Comparison of ENCODE assay signal across 2 cellular contexts in the genomic region with DNA sequence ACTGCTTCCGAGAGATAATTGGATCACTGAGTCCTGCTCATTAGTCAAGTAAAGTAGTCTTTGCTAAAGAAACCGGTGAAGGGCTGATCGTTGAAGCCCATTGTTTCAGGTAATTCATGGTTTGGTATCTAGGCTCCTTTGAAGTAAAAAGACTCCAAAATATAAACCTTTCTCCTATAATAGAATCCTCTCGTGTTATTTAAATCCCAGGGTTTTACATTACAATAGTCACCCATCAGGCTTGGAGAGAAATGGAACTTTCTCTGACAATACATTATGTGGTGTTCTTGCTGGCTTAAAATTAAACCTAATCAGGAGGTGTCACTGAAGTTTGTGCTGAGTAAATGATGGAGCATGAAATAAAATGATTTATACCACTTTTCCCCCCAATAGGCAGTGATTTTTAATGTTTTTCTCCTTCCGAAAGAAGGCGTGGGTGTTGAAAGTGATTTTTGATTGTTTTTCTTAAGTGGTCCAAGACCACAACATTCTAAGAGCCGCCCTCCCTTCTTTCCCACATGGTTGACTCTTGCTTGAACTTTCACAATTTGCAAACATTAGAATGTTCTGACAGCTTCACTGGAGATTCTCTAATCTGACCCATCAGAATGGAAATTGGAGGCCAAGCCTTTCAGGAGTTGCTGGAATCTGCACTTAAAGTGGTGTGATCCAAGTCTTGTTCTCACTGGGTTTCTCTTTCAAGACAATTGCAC.
TF ChIP-seq lines count a peak whose summit lies in the region.

No MANE protein-coding gene starts in this region.

TF ChIP-seq in HEK293, 187 proteins besides CTCF, POLR2A, EP300 and RAD21 (continued from another document):
- TF ChIP-seq, protein P1, sequence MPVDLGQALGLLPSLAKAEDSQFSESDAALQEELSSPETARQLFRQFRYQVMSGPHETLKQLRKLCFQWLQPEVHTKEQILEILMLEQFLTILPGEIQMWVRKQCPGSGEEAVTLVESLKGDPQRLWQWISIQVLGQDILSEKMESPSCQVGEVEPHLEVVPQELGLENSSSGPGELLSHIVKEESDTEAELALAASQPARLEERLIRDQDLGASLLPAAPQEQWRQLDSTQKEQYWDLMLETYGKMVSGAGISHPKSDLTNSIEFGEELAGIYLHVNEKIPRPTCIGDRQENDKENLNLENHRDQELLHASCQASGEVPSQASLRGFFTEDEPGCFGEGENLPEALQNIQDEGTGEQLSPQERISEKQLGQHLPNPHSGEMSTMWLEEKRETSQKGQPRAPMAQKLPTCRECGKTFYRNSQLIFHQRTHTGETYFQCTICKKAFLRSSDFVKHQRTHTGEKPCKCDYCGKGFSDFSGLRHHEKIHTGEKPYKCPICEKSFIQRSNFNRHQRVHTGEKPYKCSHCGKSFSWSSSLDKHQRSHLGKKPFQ (tag by site-specific recombination; IDR thresholded peaks at IDR 0.05) = 0 out of 2 replicates have a peak, but pooled peaks have one; percentile 25
TF ChIP-seq in HEK293: peak in this region for 1.

TF ChIP-seq in H1, 55 proteins besides CTCF, POLR2A, EP300 and RAD21 (continued from another document):
- TF ChIP-seq, protein P2, sequence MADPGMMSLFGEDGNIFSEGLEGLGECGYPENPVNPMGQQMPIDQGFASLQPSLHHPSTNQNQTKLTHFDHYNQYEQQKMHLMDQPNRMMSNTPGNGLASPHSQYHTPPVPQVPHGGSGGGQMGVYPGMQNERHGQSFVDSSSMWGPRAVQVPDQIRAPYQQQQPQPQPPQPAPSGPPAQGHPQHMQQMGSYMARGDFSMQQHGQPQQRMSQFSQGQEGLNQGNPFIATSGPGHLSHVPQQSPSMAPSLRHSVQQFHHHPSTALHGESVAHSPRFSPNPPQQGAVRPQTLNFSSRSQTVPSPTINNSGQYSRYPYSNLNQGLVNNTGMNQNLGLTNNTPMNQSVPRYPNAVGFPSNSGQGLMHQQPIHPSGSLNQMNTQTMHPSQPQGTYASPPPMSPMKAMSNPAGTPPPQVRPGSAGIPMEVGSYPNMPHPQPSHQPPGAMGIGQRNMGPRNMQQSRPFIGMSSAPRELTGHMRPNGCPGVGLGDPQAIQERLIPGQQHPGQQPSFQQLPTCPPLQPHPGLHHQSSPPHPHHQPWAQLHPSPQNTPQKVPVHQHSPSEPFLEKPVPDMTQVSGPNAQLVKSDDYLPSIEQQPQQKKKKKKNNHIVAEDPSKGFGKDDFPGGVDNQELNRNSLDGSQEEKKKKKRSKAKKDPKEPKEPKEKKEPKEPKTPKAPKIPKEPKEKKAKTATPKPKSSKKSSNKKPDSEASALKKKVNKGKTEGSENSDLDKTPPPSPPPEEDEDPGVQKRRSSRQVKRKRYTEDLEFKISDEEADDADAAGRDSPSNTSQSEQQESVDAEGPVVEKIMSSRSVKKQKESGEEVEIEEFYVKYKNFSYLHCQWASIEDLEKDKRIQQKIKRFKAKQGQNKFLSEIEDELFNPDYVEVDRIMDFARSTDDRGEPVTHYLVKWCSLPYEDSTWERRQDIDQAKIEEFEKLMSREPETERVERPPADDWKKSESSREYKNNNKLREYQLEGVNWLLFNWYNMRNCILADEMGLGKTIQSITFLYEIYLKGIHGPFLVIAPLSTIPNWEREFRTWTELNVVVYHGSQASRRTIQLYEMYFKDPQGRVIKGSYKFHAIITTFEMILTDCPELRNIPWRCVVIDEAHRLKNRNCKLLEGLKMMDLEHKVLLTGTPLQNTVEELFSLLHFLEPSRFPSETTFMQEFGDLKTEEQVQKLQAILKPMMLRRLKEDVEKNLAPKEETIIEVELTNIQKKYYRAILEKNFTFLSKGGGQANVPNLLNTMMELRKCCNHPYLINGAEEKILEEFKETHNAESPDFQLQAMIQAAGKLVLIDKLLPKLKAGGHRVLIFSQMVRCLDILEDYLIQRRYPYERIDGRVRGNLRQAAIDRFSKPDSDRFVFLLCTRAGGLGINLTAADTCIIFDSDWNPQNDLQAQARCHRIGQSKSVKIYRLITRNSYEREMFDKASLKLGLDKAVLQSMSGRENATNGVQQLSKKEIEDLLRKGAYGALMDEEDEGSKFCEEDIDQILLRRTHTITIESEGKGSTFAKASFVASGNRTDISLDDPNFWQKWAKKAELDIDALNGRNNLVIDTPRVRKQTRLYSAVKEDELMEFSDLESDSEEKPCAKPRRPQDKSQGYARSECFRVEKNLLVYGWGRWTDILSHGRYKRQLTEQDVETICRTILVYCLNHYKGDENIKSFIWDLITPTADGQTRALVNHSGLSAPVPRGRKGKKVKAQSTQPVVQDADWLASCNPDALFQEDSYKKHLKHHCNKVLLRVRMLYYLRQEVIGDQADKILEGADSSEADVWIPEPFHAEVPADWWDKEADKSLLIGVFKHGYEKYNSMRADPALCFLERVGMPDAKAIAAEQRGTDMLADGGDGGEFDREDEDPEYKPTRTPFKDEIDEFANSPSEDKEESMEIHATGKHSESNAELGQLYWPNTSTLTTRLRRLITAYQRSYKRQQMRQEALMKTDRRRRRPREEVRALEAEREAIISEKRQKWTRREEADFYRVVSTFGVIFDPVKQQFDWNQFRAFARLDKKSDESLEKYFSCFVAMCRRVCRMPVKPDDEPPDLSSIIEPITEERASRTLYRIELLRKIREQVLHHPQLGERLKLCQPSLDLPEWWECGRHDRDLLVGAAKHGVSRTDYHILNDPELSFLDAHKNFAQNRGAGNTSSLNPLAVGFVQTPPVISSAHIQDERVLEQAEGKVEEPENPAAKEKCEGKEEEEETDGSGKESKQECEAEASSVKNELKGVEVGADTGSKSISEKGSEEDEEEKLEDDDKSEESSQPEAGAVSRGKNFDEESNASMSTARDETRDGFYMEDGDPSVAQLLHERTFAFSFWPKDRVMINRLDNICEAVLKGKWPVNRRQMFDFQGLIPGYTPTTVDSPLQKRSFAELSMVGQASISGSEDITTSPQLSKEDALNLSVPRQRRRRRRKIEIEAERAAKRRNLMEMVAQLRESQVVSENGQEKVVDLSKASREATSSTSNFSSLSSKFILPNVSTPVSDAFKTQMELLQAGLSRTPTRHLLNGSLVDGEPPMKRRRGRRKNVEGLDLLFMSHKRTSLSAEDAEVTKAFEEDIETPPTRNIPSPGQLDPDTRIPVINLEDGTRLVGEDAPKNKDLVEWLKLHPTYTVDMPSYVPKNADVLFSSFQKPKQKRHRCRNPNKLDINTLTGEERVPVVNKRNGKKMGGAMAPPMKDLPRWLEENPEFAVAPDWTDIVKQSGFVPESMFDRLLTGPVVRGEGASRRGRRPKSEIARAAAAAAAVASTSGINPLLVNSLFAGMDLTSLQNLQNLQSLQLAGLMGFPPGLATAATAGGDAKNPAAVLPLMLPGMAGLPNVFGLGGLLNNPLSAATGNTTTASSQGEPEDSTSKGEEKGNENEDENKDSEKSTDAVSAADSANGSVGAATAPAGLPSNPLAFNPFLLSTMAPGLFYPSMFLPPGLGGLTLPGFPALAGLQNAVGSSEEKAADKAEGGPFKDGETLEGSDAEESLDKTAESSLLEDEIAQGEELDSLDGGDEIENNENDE (IDR thresholded peaks at IDR 0.05; ENCODE audit: insufficient replicate concordance, low read length) = peak; percentile 23
